ENCODE assay signal across 9 cellular contexts in the genomic region with DNA sequence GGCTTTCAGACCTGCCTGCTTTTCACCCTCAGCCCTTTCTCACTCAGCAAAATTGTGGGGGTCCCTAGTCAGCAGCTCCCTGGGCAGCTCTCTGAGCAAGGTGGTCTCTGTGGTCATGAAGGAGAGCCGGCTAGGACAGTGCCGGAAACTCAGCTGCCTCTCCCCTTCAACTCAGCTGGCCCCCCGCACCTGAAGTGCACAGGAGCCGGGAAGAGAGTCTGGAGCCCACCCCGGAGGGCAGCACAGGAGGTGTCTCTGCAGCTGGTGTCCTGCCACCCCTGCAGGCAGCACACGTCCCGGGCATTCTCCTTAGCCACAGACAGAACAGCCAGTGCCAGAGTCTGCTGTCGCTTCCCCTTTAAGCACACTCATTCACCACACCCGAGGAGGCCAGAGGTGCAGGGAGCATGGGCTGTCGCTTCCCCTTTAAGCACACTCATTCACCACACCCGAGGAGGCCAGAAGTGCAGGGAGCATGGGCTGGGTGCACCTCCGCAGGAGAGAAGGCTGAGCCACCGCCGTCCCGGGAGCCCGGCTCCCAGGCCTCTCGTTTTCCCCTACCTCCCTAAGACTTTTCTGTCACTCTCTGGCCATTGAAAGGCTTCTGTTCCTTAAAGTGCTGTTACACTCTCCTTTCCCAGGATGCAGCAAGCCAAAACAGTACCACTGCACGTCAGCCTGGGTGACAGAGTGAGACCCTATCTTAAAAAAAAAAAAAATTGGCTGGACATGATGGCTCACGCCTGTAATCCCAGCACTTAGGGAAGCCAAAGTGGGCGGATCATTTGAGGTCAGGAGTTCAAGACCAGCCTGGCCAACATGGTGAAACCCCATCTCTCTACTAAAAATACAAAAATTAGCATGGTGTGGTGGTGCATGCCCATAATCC. TPM values are rescaled to one million over a fixed set of nuclear protein-coding genes. Genes with fewer than 3 reads are reported as not detected.
DNase-seq lines count a peak whose midpoint lies in the region; ATAC-seq and TF ChIP-seq lines count a peak whose summit lies in the region.
"Had no signal": no experiment of that assay in that cellular context is flagged by ENCODE, and none has a peak within 500 bp of the region (broad histone marks: within the 10 kb centered on the region; RNA-seq: fewer than 3 reads in every experiment).

No MANE protein-coding gene starts in this region.

- H3K4me1 ChIP-seq in tibial artery, result peaks cover 0 to 42% (median 33%) of the 10 kb centered on the region in 4 donors

- DNase-seq in ACHN, result peak; percentile 70
- DNase-seq in activated CD4-positive, alpha-beta memory T cell treated with anti-CD3 and anti-CD28 coated beads, Interleukin-2, amount 10 ng/mL, durations not matched to agents 7 days and 5 days, result peak; percentile 16
- peak; percentile 77 for DNase-seq in hepatic stellate cell (ENCODE audit: low spot score)
- DNase-seq in tibial artery, result peak; percentile 62 to 73
- DNase-seq in NCI-H2227 treated with DMSO at 0.1 percent for 48 hours (lab: John Stamatoyannopoulos, UW), result no peak

- H3K4me1 Mint-ChIP-seq in activated CD4-positive, alpha-beta memory T cell treated with anti-CD3 and anti-CD28 coated beads, Interleukin-2, amount 10 ng/mL, durations not matched to agents 7 days and 5 days, result peaks cover 10% of the 10 kb centered on the region

- peaks cover 0 to 24% of the 10 kb centered on the region in 2 donors for H3K27me3 ChIP-seq in tibial artery

- no peak overlapping the region for H3K27ac Mint-ChIP-seq in activated CD4-positive, alpha-beta memory T cell treated with anti-CD3 and anti-CD28 coated beads, Interleukin-2, amount 10 ng/mL, durations not matched to agents 7 days and 5 days

- intact Hi-C loops in tibial artery (cut with DNase I; ENCODE audit: low total_unique reads), result loop anchor here (5.0 kb wide), 1 partner anchor 56 kb away; the partner anchor contains the start of gene KLHL17

- no peak overlapping the region for H3K4me3 Mint-ChIP-seq in activated CD4-positive, alpha-beta memory T cell treated with anti-CD3 and anti-CD28 coated beads, Interleukin-2, amount 10 ng/mL, durations not matched to agents 7 days and 5 days

- no peaks in the 10 kb centered on the region for H3K9me3 Mint-ChIP-seq in activated CD4-positive, alpha-beta memory T cell treated with anti-CD3 and anti-CD28 coated beads, Interleukin-2, amount 10 ng/mL, durations not matched to agents 7 days and 5 days

- in situ Hi-C loops in ACHN (cut with HindIII; ENCODE audit: low pct_ligation_motif_present, low pct_unique_long_range_greater_than_20kb, low sequenced_read_pairs), result no loop called here

- H3K9me3 ChIP-seq in tibial artery, result no peaks in the 10 kb centered on the region

- POLR2A ChIA-PET in activated CD4-positive, alpha-beta memory T cell treated with anti-CD3 and anti-CD28 coated beads, Interleukin-2, amount 10 ng/mL, durations not matched to agents 7 days and 5 days (lab: Charles Lee), result interaction anchor here (0.7 to 1.7 kb wide), 2 partner anchors 30 to 52 kb away, joined by 4 to 6 read pairs; partner anchors contain the start of gene NOC2L

- no peak for TF ChIP-seq CTCF in tibial artery (IDR thresholded peaks at IDR 0.05)

- H3K27me3 Mint-ChIP-seq in activated CD4-positive, alpha-beta memory T cell treated with anti-CD3 and anti-CD28 coated beads, Interleukin-2, amount 10 ng/mL, durations not matched to agents 7 days and 5 days, result peaks cover 48% of the 10 kb centered on the region

- no peak overlapping the region for H3K4me3 ChIP-seq in tibial artery

- no peaks in the 10 kb centered on the region for H3K36me3 ChIP-seq in tibial artery

- ATAC-seq in HG03108 (IDR thresholded peaks at IDR 0.05; ENCODE audit: unreplicated experiment), result peak; percentile 38
- ATAC-seq in GM18519 (IDR thresholded peaks at IDR 0.05; ENCODE audit: low FRiP score, unreplicated experiment), result no peak
- ATAC-seq in HG02870 (IDR thresholded peaks at IDR 0.05; ENCODE audit: unreplicated experiment), result no peak

- CTCF ChIA-PET in activated CD4-positive, alpha-beta memory T cell treated with anti-CD3 and anti-CD28 coated beads, Interleukin-2, amount 10 ng/mL, durations not matched to agents 7 days and 5 days (lab: Charles Lee), result interaction anchor here (0.7 to 1.8 kb wide), 5 partner anchors 32 to 74 kb away, joined by 3 to 11 read pairs (median 4); partner anchors contain the start of genes PERM1 and PLEKHN1

- H3K27ac ChIP-seq in tibial artery, result peak overlapping the region; percentile 13 to 52
- H3K27ac ChIP-seq: VCaP had no signal

- no peaks in the 10 kb centered on the region for H3K36me3 Mint-ChIP-seq in activated CD4-positive, alpha-beta memory T cell treated with anti-CD3 and anti-CD28 coated beads, Interleukin-2, amount 10 ng/mL, durations not matched to agents 7 days and 5 days (ENCODE audit: low read depth)

RNA-seq across cellular contexts. Expression of gene SAMD11, which starts 16.9 kb away (rescaled TPM):
- total RNA-seq in activated CD4-positive, alpha-beta memory T cell treated with anti-CD3 and anti-CD28 coated beads, Interleukin-2, amount 10 ng/mL, durations not matched to agents 7 days and 5 days, result not detected

RNA-seq across cellular contexts. Expression of gene NOC2L, which starts 52.3 kb away (rescaled TPM):
- 10 to 100 TPM; 58.2 to 58.4 TPM for total RNA-seq in activated CD4-positive, alpha-beta memory T cell treated with anti-CD3 and anti-CD28 coated beads, Interleukin-2, amount 10 ng/mL, durations not matched to agents 7 days and 5 days

RNA-seq across cellular contexts. Expression of gene KLHL17, which starts 53.6 kb away (rescaled TPM):
- 10 to 100 TPM; 28.6 to 31.7 TPM for total RNA-seq in activated CD4-positive, alpha-beta memory T cell treated with anti-CD3 and anti-CD28 coated beads, Interleukin-2, amount 10 ng/mL, durations not matched to agents 7 days and 5 days

RNA-seq across cellular contexts. Expression of gene PLEKHN1, which starts 59.5 kb away (rescaled TPM):
- 1 to 10 TPM; 7.6 to 8.2 TPM for total RNA-seq in activated CD4-positive, alpha-beta memory T cell treated with anti-CD3 and anti-CD28 coated beads, Interleukin-2, amount 10 ng/mL, durations not matched to agents 7 days and 5 days
